25 cellular contexts compared by ENCODE assay signal in genomic region chr5:175261526-175261925, GRCh38.
"Had no signal": no experiment of that assay in that cellular context is flagged by ENCODE, and none has a peak within 500 bp of the region (broad histone marks: within the 10 kb centered on the region; RNA-seq: fewer than 3 reads in every experiment).

No MANE protein-coding gene starts in this region.

- H3K9me3 Mint-ChIP-seq: dendritic cell treated with granulocyte-macrophage colony-stimulating factor and Interleukin-4, amounts not matched to agents 40 ng/mL and 50 ng/mL, for 4 days; effector memory CD8-positive, alpha-beta T cell had no signal

- H3K36me3 ChIP-seq: colonic mucosa, esophagus muscularis mucosa, esophagus squamous epithelium, gastrocnemius medialis, gastroesophageal sphincter, heart left ventricle, heart right ventricle had no signal

- H3K9me3 ChIP-seq: colonic mucosa, esophagus muscularis mucosa, esophagus squamous epithelium, gastrocnemius medialis, gastroesophageal sphincter had no signal

- H3K4me1 ChIP-seq: colonic mucosa, esophagus muscularis mucosa, esophagus squamous epithelium, foreskin keratinocyte, gastrocnemius medialis, gastroesophageal sphincter, heart left ventricle, heart right ventricle had no signal

- H3K4me3 ChIP-seq: colonic mucosa, coronary artery, dorsolateral prefrontal cortex, esophagus muscularis mucosa, esophagus squamous epithelium, gastrocnemius medialis, gastroesophageal sphincter, heart left ventricle, heart right ventricle, hepatocyte had no signal

- H3K79me2 ChIP-seq: hepatocyte had no signal

- H2AFZ ChIP-seq: hepatocyte had no signal

- H3K27ac Mint-ChIP-seq: dendritic cell treated with granulocyte-macrophage colony-stimulating factor and Interleukin-4, amounts not matched to agents 40 ng/mL and 50 ng/mL, for 4 days; effector memory CD8-positive, alpha-beta T cell; endodermal cell had no signal

- H3K27me3 Mint-ChIP-seq: dendritic cell treated with granulocyte-macrophage colony-stimulating factor and Interleukin-4, amounts not matched to agents 40 ng/mL and 50 ng/mL, for 4 days had no signal

- DNase-seq: colonic mucosa; cortex of kidney; dermis blood vessel endothelial cell; dorsolateral prefrontal cortex; effector CD4-positive, alpha-beta T cell; effector CD8-positive, alpha-beta T cell; effector memory CD4-positive, alpha-beta T cell; effector memory CD8-positive, alpha-beta T cell; endodermal cell; erythroblast; esophagus squamous epithelium; foreskin fibroblast; foreskin keratinocyte; gastrocnemius medialis; glutamatergic neuron; head of caudate nucleus; heart left ventricle; heart right ventricle had no signal

- H3K27ac ChIP-seq: colonic mucosa, coronary artery, dorsolateral prefrontal cortex, epithelial cell of prostate, esophagus muscularis mucosa, esophagus squamous epithelium, foreskin keratinocyte, gastrocnemius medialis, gastroesophageal sphincter, heart left ventricle, heart right ventricle, hepatocyte had no signal

- H3K4me3 Mint-ChIP-seq: dendritic cell treated with granulocyte-macrophage colony-stimulating factor and Interleukin-4, amounts not matched to agents 40 ng/mL and 50 ng/mL, for 4 days; effector memory CD8-positive, alpha-beta T cell; endodermal cell had no signal

- H3K4me2 ChIP-seq: hepatocyte had no signal

- ATAC-seq: effector memory CD8-positive, alpha-beta T cell; esophagus mucosa; foreskin keratinocyte; gastrocnemius medialis; gastroesophageal sphincter; heart left ventricle; heart right ventricle had no signal

- H3K27me3 ChIP-seq: colonic mucosa, dorsolateral prefrontal cortex, esophagus muscularis mucosa, esophagus squamous epithelium, foreskin keratinocyte, gastrocnemius medialis, gastroesophageal sphincter, heart left ventricle, hepatocyte had no signal
